18 cellular contexts compared by ENCODE assay signal in the genomic region with DNA sequence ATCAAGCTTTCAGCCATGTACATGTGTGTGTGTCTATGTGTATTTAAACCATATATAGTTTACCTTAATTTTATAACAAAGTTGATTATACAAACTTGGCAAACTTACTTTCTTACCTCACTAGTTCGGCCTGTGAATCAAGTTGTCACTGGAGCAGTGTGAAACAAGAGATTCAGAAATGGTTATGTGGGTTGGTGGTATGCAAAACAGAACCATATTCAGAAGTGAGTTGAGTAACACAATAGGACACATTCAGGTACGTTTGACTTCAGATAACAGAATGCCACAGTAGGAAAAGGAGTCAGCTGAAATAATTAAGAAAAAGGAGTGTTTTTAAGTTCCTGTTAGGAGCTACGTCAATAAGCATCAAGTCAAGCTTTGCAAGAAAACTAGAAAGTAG. TPM values are rescaled to one million over a fixed set of nuclear protein-coding genes. Genes with fewer than 3 reads are reported as not detected.
DNase-seq lines count a peak whose midpoint lies in the region; ATAC-seq lines count a peak whose summit lies in the region.
"Had no signal": no experiment of that assay in that cellular context is flagged by ENCODE, and none has a peak within 500 bp of the region (broad histone marks: within the 10 kb centered on the region; RNA-seq: fewer than 3 reads in every experiment).

No MANE protein-coding gene starts in this region.

- H3K36me3 Mint-ChIP-seq in activated CD4-positive, alpha-beta T cell treated with anti-CD3 and anti-CD28 coated beads for 36 hours (ENCODE audit: low read depth) = peaks cover 60% of the 10 kb centered on the region
- peaks cover 0 to 92% (median 23%) of the 10 kb centered on the region in 3 donors for H3K36me3 Mint-ChIP-seq in naive thymus-derived CD8-positive, alpha-beta T cell

- no peaks in the 10 kb centered on the region for H3K9me3 Mint-ChIP-seq in activated CD4-positive, alpha-beta T cell treated with anti-CD3 and anti-CD28 coated beads for 36 hours (ENCODE audit: low read depth)
- no peaks in the 10 kb centered on the region for H3K9me3 Mint-ChIP-seq in naive thymus-derived CD8-positive, alpha-beta T cell
- H3K9me3 Mint-ChIP-seq: activated T-cell treated with anti-CD3 and anti-CD28 coated beads, Interleukin-2, amount 50 U/mL, for 4 hours; type B pancreatic cell had no signal

- H3K4me1 Mint-ChIP-seq in activated CD4-positive, alpha-beta T cell treated with anti-CD3 and anti-CD28 coated beads for 36 hours = peaks cover 9% of the 10 kb centered on the region
- peaks cover 0 to 14% (median 7%) of the 10 kb centered on the region in 4 donors for H3K4me1 Mint-ChIP-seq in naive thymus-derived CD8-positive, alpha-beta T cell

- ATAC-seq in activated CD4-positive, alpha-beta T cell treated with anti-CD3 and anti-CD28 coated beads for 36 hours = peak; percentile 51
- ATAC-seq in GM19351 (IDR thresholded peaks at IDR 0.05; ENCODE audit: unreplicated experiment) (peak; percentile 53), HG03432 (IDR thresholded peaks at IDR 0.05; ENCODE audit: unreplicated experiment) (peak; percentile 57)
- no peak for ATAC-seq in naive thymus-derived CD8-positive, alpha-beta T cell

- POLR2A ChIA-PET in activated CD4-positive, alpha-beta T cell treated with anti-CD3 and anti-CD28 coated beads for 36 hours (lab: Charles Lee) = no interaction called here
- POLR2A ChIA-PET in naive thymus-derived CD8-positive, alpha-beta T cell (lab: Charles Lee) = no interaction called here

- H3K4me3 Mint-ChIP-seq in activated CD4-positive, alpha-beta T cell treated with anti-CD3 and anti-CD28 coated beads for 36 hours = no peak overlapping the region
- H3K4me3 Mint-ChIP-seq in naive thymus-derived CD8-positive, alpha-beta T cell = no peak overlapping the region
- H3K4me3 Mint-ChIP-seq: activated T-cell treated with anti-CD3 and anti-CD28 coated beads, Interleukin-2, amount 50 U/mL, for 4 hours; type B pancreatic cell had no signal

- no peaks in the 10 kb centered on the region for H3K27me3 Mint-ChIP-seq in activated CD4-positive, alpha-beta T cell treated with anti-CD3 and anti-CD28 coated beads for 36 hours
- H3K27me3 Mint-ChIP-seq in naive thymus-derived CD8-positive, alpha-beta T cell = no peaks in the 10 kb centered on the region
- H3K27me3 Mint-ChIP-seq: type B pancreatic cell had no signal

- intact Hi-C loops in activated CD4-positive, alpha-beta T cell treated with anti-CD3 and anti-CD28 coated beads for 36 hours (cut with DNase I, micrococcal nuclease) = no loop called here

- DNase-seq in activated CD4-positive, alpha-beta T cell treated with anti-CD3 and anti-CD28 coated beads for 36 hours = no peak
- DNase-seq in activated CD4-positive, alpha-beta T cell treated with anti-CD3 and anti-CD28 coated beads, Interleukin-2, amount 50 U/mL, for 48 hours = no peak
- DNase-seq in myocyte (ENCODE audit: low read depth) (peak; percentile 22), SW 1271 (lab: John Stamatoyannopoulos, UW) (no peak), hepatic stellate cell (ENCODE audit: low spot score) (no peak)
- no peak for DNase-seq in naive thymus-derived CD8-positive, alpha-beta T cell
- DNase-seq: 8988T; activated CD4-positive, alpha-beta T cell treated with anti-CD3 and anti-CD28 coated beads for 4 hours; activated T-cell treated with anti-CD3 and anti-CD28 coated beads, Interleukin-2, amount 50 U/mL, for 4 hours; aorta; DMS 273 treated with DMSO at 0.1 percent for 48 hours; NCI-H1694; OCI-M1; SJCRH30; stimulated activated CD4-positive, alpha-beta T cell treated with anti-CD3 and anti-CD28 coated beads, Interleukin-4, amount 100 ng/mL, for 4 hours had no signal

- CTCF ChIA-PET in activated CD4-positive, alpha-beta T cell treated with anti-CD3 and anti-CD28 coated beads for 36 hours (lab: Charles Lee) = interaction anchor here (1.0 kb wide), 1 partner anchor 215 kb away, joined by 3 read pairs; no protein-coding TSS in a partner anchor

- peak overlapping the region; percentile 22 for H3K27ac Mint-ChIP-seq in activated CD4-positive, alpha-beta T cell treated with anti-CD3 and anti-CD28 coated beads for 36 hours
- peak overlapping the region in 5 of 10 donors; percentile 8 to 43 (median 18) for H3K27ac Mint-ChIP-seq in naive thymus-derived CD8-positive, alpha-beta T cell
- H3K27ac Mint-ChIP-seq: type B pancreatic cell had no signal

RNA-seq across cellular contexts. Expression of a gene that starts 21.5 kb away (rescaled TPM):
- 10 to 100 TPM in 1 of 2 experiments, 1 to 10 TPM in 1; 8.7 to 11.1 TPM for total RNA-seq in activated CD4-positive, alpha-beta T cell treated with anti-CD3 and anti-CD28 coated beads for 36 hours
- total RNA-seq in myocyte = 6.6 and 12.2 TPM in 2 replicates
- polyA plus RNA-seq in myocyte (2012) = 8.5 TPM
- 10 to 100 TPM; 22.2 to 25.9 TPM for total RNA-seq in naive thymus-derived CD8-positive, alpha-beta T cell
- 10 to 100 TPM; 34.8 to 39.2 (median 35.1) TPM for polyA plus RNA-seq in naive thymus-derived CD8-positive, alpha-beta T cell

RNA-seq across cellular contexts. Expression of a gene that starts 42.0 kb away (rescaled TPM):
- total RNA-seq in activated CD4-positive, alpha-beta T cell treated with anti-CD3 and anti-CD28 coated beads for 36 hours = 10 to 100 TPM; 42.2 to 43.0 TPM
- total RNA-seq in myocyte = 37.4 and 39.3 TPM in 2 replicates
- 15.8 TPM for polyA plus RNA-seq in myocyte (2012)
- 10 to 100 TPM; 41.4 to 43.6 TPM for total RNA-seq in naive thymus-derived CD8-positive, alpha-beta T cell
- 10 to 100 TPM; 17.9 to 19.7 (median 18.1) TPM for polyA plus RNA-seq in naive thymus-derived CD8-positive, alpha-beta T cell

RNA-seq across cellular contexts. Expression of a gene that starts 42.5 kb away (rescaled TPM):
- 10 to 100 TPM; 12.7 to 15.0 TPM for total RNA-seq in activated CD4-positive, alpha-beta T cell treated with anti-CD3 and anti-CD28 coated beads for 36 hours
- 20.2 and 20.5 TPM in 2 replicates for total RNA-seq in myocyte
- polyA plus RNA-seq in myocyte (2012) = 14.3 TPM
- total RNA-seq in naive thymus-derived CD8-positive, alpha-beta T cell = 10 to 100 TPM; 24.0 to 26.5 TPM
- polyA plus RNA-seq in naive thymus-derived CD8-positive, alpha-beta T cell = 1 to 10 TPM; 7.0 to 8.9 (median 7.3) TPM

Comparison
In these comparisons a context has a peak if more than half of its experiments do, and no peak if none do; other contexts are left out.
1. ATAC-seq: peak in activated CD4-positive, alpha-beta T cell treated with anti-CD3 and anti-CD28 coated beads for 36 hours (single experiment), GM19351 (single experiment) and HG03432 (single experiment); none in naive thymus-derived CD8-positive, alpha-beta T cell (0 of 2).